ENCODE assay signal across 19 cellular contexts in the genomic region with DNA sequence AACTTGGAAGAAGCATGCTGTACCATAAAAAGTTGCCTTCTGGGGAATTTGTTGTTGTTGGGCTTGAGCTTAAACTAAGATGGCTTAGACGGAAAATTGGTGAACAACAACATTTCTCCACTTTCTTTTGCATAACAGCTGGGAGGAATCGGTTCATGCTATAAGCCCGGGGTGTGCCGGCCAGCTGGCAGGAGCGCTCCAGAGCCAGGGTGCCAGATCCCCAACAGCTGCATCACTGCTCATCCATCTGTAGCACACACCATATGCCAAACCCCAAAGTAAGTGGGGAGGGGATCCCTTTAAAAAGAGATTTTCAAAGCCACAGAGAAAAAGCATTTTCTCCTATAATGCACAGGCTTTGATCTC.
DNase-seq lines count a peak whose midpoint lies in the region; ATAC-seq and TF ChIP-seq lines count a peak whose summit lies in the region.
"Had no signal": no experiment of that assay in that cellular context is flagged by ENCODE, and none has a peak within 500 bp of the region (broad histone marks: within the 10 kb centered on the region; RNA-seq: fewer than 3 reads in every experiment).

No MANE protein-coding gene starts in this region.

- H3K36me3 ChIP-seq in SK-N-MC (ENCODE audit: insufficient read depth, low read length) = no peaks in the 10 kb centered on the region
- H3K36me3 ChIP-seq in hepatocyte (replicated peaks; ENCODE audit: insufficient read depth, low read depth) = no peaks in the 10 kb centered on the region

- H3K4me3 ChIP-seq in SK-N-MC (0 out of 2 replicates have a peak overlapping the region, but pooled peaks have one; percentile 7), hepatocyte (no peak overlapping the region)
- H3K4me3 ChIP-seq: K562 had no signal

- no peak overlapping the region for H3K4me2 ChIP-seq in hepatocyte

- H3K27me3 ChIP-seq in hepatocyte = no peaks in the 10 kb centered on the region

- intact Hi-C loops in sciatic nerve (cut with DNase I) = no loop called here

- ATAC-seq in sciatic nerve = no peak
- ATAC-seq: K562 had no signal

- H2AFZ ChIP-seq in hepatocyte = no peak overlapping the region

- TF ChIP-seq CTCF in hepatocyte (IDR thresholded peaks at IDR 0.05; ENCODE audit: poor library complexity) = no peak

- WGBS in hepatocyte (ENCODE audit: low lambda C conversion rate, missing lambda C conversion rate) = 83% methylated on average over 5 of the region's 5 CpGs

- H3K79me2 ChIP-seq in hepatocyte = no peaks in the 10 kb centered on the region

- H3K9me3 ChIP-seq in SK-N-MC (ENCODE audit: low read depth, low read length) (no peaks in the 10 kb centered on the region), hepatocyte (ENCODE audit: low read depth) (no peaks in the 10 kb centered on the region)

- no peak overlapping the region for H3K9ac ChIP-seq in SK-N-MC (ENCODE audit: insufficient read length)

- peak overlapping the region; percentile 61; the same call in 1 of the 2 replicates for H3K27ac ChIP-seq in SK-N-MC
- peak overlapping the region; percentile 44 for H3K27ac ChIP-seq in hepatocyte

- H3K4me1 ChIP-seq in hepatocyte (ENCODE audit: insufficient read depth) = peaks cover 13% of the 10 kb centered on the region

- H3K9me2 ChIP-seq in hepatocyte (replicated peaks; ENCODE audit: insufficient read depth) = no peaks in the 10 kb centered on the region

- DNase-seq in activated gamma-delta T cell (lab: John Stamatoyannopoulos, UW) = peak; percentile 1
- DNase-seq in activated gamma-delta T cell treated with Interleukin-2 at 50 U/mL for 16 hours = no peak
- DNase-seq in NCI-H1694 (lab: John Stamatoyannopoulos, UW) = peak; percentile 48
- DNase-seq in SK-N-MC (ENCODE audit: low read depth, low spot score) = no peak
- DNase-seq in hepatocyte (ENCODE audit: low spot score) = no peak
- no peak for DNase-seq in NAMALWA (ENCODE audit: low spot score)
- DNase-seq in T1000 (lab: John Stamatoyannopoulos, UW) = no peak
- DNase-seq in sciatic nerve (ENCODE audit: low spot score) = no peak
- DNase-seq: 8988T; CD4-positive, alpha-beta T cell; DMS53; EL; MV-4-11; NCI-H1436; NCI-H2029 treated with DMSO at 0.1 percent for 48 hours; NCI-H510A; NCI-H82; RPMI8226 had no signal

- H4K20me1 ChIP-seq in hepatocyte (ENCODE audit: insufficient read depth, poor library complexity, severe bottlenecking) = no peaks in the 10 kb centered on the region

Comparison
In these comparisons a context has a peak if more than half of its experiments do, and no peak if none do; other contexts are left out.
1. DNase-seq: peak in activated gamma-delta T cell (single experiment) and NCI-H1694 (single experiment); none in activated gamma-delta T cell treated with Interleukin-2 at 50 U/mL for 16 hours (single experiment), SK-N-MC (single experiment), hepatocyte (single experiment), NAMALWA (single experiment), T1000 (single experiment) and sciatic nerve (single experiment).